Comparison of ENCODE assay signal across 10 cellular contexts in the genomic region with DNA sequence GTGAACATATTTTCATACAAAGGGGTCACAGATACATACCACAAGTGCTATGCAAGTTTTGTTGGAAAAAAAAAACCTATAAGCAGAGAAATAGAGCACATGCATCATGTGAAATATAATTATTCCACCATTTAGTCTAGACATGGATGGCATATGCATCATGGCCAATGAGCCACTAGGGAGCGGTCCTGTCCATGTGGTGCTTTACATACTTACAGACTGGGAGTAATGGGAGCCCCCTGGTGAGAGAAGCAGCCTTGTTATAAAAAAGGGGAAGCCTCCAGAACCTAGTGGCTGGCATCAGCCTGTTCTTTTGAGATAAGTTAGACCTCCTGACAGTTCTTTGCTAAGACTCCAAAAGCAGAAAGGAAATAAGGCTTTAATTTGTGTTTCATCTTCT.
DNase-seq lines count a peak whose midpoint lies in the region; ATAC-seq and TF ChIP-seq lines count a peak whose summit lies in the region.
"Had no signal": no experiment of that assay in that cellular context is flagged by ENCODE, and none has a peak within 500 bp of the region (broad histone marks: within the 10 kb centered on the region; RNA-seq: fewer than 3 reads in every experiment).

No MANE protein-coding gene starts in this region.

- no peaks in the 10 kb centered on the region for H3K36me3 Mint-ChIP-seq in activated CD4-positive, alpha-beta memory T cell treated with anti-CD3 and anti-CD28 coated beads for 36 hours
- H3K36me3 Mint-ChIP-seq: CD4-positive, alpha-beta memory T cell had no signal

- H3K4me3 ChIP-seq in AG04450 (ENCODE audit: low read depth, low read length) (no peak overlapping the region), OCI-LY1 (ENCODE audit: low read depth, low read length, poor library complexity, severe bottlenecking) (no peak overlapping the region), brain microvascular endothelial cell (ENCODE audit: low read depth, low read length) (no peak overlapping the region), osteoblast (ENCODE audit: insufficient read depth, low read length) (no peak overlapping the region)

- TF ChIP-seq CTCF in AG04450 (IDR thresholded peaks at IDR 0.05; ENCODE audit: low read depth, low read length) (peak; percentile 24), OCI-LY1 (IDR thresholded peaks at IDR 0.05; ENCODE audit: low read length) (peak; percentile 39; the same call in 1 of the 2 replicates), brain microvascular endothelial cell (IDR thresholded peaks at IDR 0.05; ENCODE audit: low read depth, low read length, missing control alignments) (no peak), osteoblast (IDR thresholded peaks at IDR 0.05; ENCODE audit: extremely low read depth, low read depth, low read length) (no peak)

- H3K9ac ChIP-seq in OCI-LY1 (ENCODE audit: low read length): no peak overlapping the region

- CTCF ChIA-PET in AG04450 (lab: Charles Lee): no interaction called here
- CTCF ChIA-PET in activated CD4-positive, alpha-beta memory T cell treated with anti-CD3 and anti-CD28 coated beads for 36 hours (lab: Charles Lee): no interaction called here

- H3K4me1 ChIP-seq in OCI-LY1 (ENCODE audit: insufficient read depth, low read length, severe bottlenecking) (no peaks in the 10 kb centered on the region), osteoblast (ENCODE audit: insufficient read depth, low read length) (no peaks in the 10 kb centered on the region)

- H3K27ac ChIP-seq in AG04450 (ENCODE audit: low read depth, low read length) (no peak overlapping the region), OCI-LY1 (ENCODE audit: low read depth, low read length, poor library complexity, severe bottlenecking) (no peak overlapping the region), brain microvascular endothelial cell (no peak overlapping the region), osteoblast (ENCODE audit: low read depth, low read length) (no peak overlapping the region)

- H2AFZ ChIP-seq in OCI-LY1 (ENCODE audit: low read length): no peak overlapping the region
- H2AFZ ChIP-seq in osteoblast (ENCODE audit: low read length): no peak overlapping the region

- H3K36me3 ChIP-seq in OCI-LY1 (ENCODE audit: insufficient read depth, low read length) (no peaks in the 10 kb centered on the region), brain microvascular endothelial cell (replicated peaks) (no peaks in the 10 kb centered on the region), osteoblast (ENCODE audit: insufficient read depth, low read length) (no peaks in the 10 kb centered on the region)

- H4K20me1 ChIP-seq in OCI-LY1 (ENCODE audit: insufficient read depth, low read length) (no peaks in the 10 kb centered on the region), osteoblast (ENCODE audit: insufficient read depth, low read length) (no peaks in the 10 kb centered on the region)

- no peaks in the 10 kb centered on the region for H3F3A ChIP-seq in OCI-LY1 (ENCODE audit: insufficient read depth, low read length)

- no peak overlapping the region for H3K4me2 ChIP-seq in OCI-LY1 (ENCODE audit: low read length)
- no peak overlapping the region for H3K4me2 ChIP-seq in osteoblast (ENCODE audit: insufficient read depth, low read length)

- intact Hi-C loops in head of caudate nucleus (cut with DNase I): no loop called here
- intact Hi-C loops in activated CD4-positive, alpha-beta memory T cell treated with anti-CD3 and anti-CD28 coated beads for 36 hours (cut with micrococcal nuclease): no loop called here

- no peaks in the 10 kb centered on the region for H3K9me2 ChIP-seq in OCI-LY1 (ENCODE audit: low read depth, low read length)

- peaks cover 23% of the 10 kb centered on the region for H3K9me3 Mint-ChIP-seq in activated CD4-positive, alpha-beta memory T cell treated with anti-CD3 and anti-CD28 coated beads for 36 hours

- ATAC-seq in HG02759 (IDR thresholded peaks at IDR 0.05; ENCODE audit: unreplicated experiment): peak; percentile 53

- DNase-seq in AG04450 (ENCODE audit: low read depth, low spot score) (no peak), erythroblast (lab: John Stamatoyannopoulos, UW) (peak; percentile 52 to 83), brain microvascular endothelial cell (no peak), head of caudate nucleus (no peak), osteoblast (ENCODE audit: insufficient read length, low spot score, missing footprints) (no peak)
- no peak for DNase-seq in activated CD4-positive, alpha-beta memory T cell treated with anti-CD3 and anti-CD28 coated beads for 36 hours
- DNase-seq: CD4-positive, alpha-beta memory T cell; HFFc6 had no signal

- no peaks in the 10 kb centered on the region for H3K4me1 Mint-ChIP-seq in activated CD4-positive, alpha-beta memory T cell treated with anti-CD3 and anti-CD28 coated beads for 36 hours (ENCODE audit: low read depth)
- H3K4me1 Mint-ChIP-seq: CD4-positive, alpha-beta memory T cell had no signal

- H3K27ac Mint-ChIP-seq in activated CD4-positive, alpha-beta memory T cell treated with anti-CD3 and anti-CD28 coated beads for 36 hours: no peak overlapping the region
- H3K27ac Mint-ChIP-seq: CD4-positive, alpha-beta memory T cell; HFFc6 had no signal

- H3K27me3 ChIP-seq in AG04450 (ENCODE audit: control insufficient read depth, insufficient read depth, low read length) (no peaks in the 10 kb centered on the region), OCI-LY1 (ENCODE audit: insufficient read depth, low read length) (no peaks in the 10 kb centered on the region), brain microvascular endothelial cell (replicated peaks) (no peaks in the 10 kb centered on the region), osteoblast (ENCODE audit: insufficient read depth, low read length) (no peaks in the 10 kb centered on the region)

- H3K79me2 ChIP-seq in OCI-LY1 (ENCODE audit: insufficient read depth, low read length) (no peaks in the 10 kb centered on the region), osteoblast (ENCODE audit: insufficient read depth, low read length) (no peaks in the 10 kb centered on the region)

- H3K27me3 Mint-ChIP-seq in activated CD4-positive, alpha-beta memory T cell treated with anti-CD3 and anti-CD28 coated beads for 36 hours: no peaks in the 10 kb centered on the region
- H3K27me3 Mint-ChIP-seq: CD4-positive, alpha-beta memory T cell had no signal

- no peak overlapping the region for H3K4me3 Mint-ChIP-seq in activated CD4-positive, alpha-beta memory T cell treated with anti-CD3 and anti-CD28 coated beads for 36 hours
- H3K4me3 Mint-ChIP-seq: CD4-positive, alpha-beta memory T cell; HFFc6 had no signal

- peaks cover 5% of the 10 kb centered on the region for H3K9me3 ChIP-seq in AG04450 (ENCODE audit: control insufficient read depth, insufficient read depth, low read length)
- no peaks in the 10 kb centered on the region for H3K9me3 ChIP-seq in OCI-LY1 (ENCODE audit: low read length)
- no peaks in the 10 kb centered on the region for H3K9me3 ChIP-seq in osteoblast (ENCODE audit: low read depth, low read length)

- TF ChIP-seq POLR2A in erythroblast (IDR thresholded peaks at IDR 0.05; ENCODE audit: low read length): no peak

- POLR2A ChIA-PET in AG04450 (lab: Yijun Ruan, JAX): no interaction called here
- POLR2A ChIA-PET in activated CD4-positive, alpha-beta memory T cell treated with anti-CD3 and anti-CD28 coated beads for 36 hours (lab: Charles Lee): no interaction called here

- in situ Hi-C loops in brain microvascular endothelial cell (cut with HindIII; ENCODE audit: low pct_ligation_motif_present, low sequenced_read_pairs): no loop called here

Comparison
In these comparisons a context has a peak if more than half of its experiments do, and no peak if none do; other contexts are left out.
1. DNase-seq: peak in erythroblast (2 of 2); none in AG04450 (single experiment), brain microvascular endothelial cell (single experiment), head of caudate nucleus (0 of 42), activated CD4-positive, alpha-beta memory T cell treated with anti-CD3 and anti-CD28 coated beads for 36 hours (single experiment) and osteoblast (single experiment).
2. CTCF ChIP-seq: peak in AG04450 (single experiment) and OCI-LY1 (single experiment); none in brain microvascular endothelial cell (single experiment) and osteoblast (single experiment).